In the genomic region with DNA sequence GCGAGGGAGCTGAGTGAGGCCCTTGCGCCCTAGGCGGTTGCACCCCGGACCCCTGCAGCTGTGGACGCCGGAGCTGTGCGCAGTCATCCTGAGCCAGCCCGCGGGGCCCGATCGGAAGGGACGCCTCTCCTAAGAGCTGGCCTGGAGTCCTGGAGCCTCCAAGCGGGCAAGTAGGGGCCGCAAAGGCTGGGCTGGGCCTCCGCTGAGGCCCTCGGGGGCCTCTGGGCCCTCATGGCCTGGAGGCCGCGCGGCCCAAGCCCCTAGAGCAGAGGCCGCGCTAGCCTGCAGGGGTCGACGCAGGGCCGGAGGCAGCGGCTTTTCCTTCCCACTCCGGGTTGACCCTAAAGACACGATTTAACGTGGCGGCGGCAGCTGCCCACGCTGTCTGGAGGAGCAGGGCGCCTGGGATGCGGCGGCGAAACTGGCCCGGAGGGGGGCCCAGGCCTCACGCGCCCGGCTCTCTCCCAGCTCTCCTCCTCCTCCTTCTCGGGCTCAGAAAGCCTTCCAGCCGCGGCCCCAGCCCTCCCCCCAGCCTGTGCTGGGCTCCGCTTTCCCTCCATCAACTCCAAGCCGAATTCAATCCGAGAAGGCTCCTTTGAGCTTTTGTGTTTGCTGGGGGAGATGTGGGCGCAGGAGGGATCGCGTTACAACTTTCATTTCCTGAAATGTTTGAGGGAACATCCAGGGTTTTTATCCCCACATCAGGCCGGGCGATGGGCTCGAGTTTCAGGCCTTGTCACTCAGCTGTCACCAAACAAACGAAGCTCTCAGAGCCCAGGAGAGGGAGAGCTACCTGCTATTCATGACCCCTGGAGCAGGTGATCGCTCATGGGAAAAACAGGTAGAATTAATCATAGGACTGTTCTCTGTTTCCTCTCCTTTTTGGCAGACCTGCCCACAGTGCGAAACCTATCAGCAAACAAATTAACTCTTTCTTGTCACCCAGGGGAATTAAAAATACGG, we compare ENCODE assay signal across 1 cellular context.
TF ChIP-seq lines count a peak whose summit lies in the region.

No MANE protein-coding gene starts in this region.

TF ChIP-seq in H1, 55 proteins besides CTCF, POLR2A, EP300 and RAD21:
- TF ChIP-seq SIN3A (conservative IDR thresholded peaks at IDR 0.05 in 1 of 2, IDR thresholded peaks at IDR 0.05 in 1 of 2; ENCODE audit: low read depth in 1 of 2, low read length in 2 of 2), result no peak; a peak in 1 of 4 replicates
- peak; percentile 45 for TF ChIP-seq CTBP2 (IDR thresholded peaks at IDR 0.05; ENCODE audit: borderline replicate concordance, insufficient read depth, insufficient read length, low read length)
- TF ChIP-seq HDAC2 (IDR thresholded peaks at IDR 0.05; ENCODE audit: borderline replicate concordance in 1 of 2, low read depth in 2 of 2, low read length in 2 of 2), result 0 out of 4 replicates have a peak, but pooled peaks have one; percentile 7 to 33
- peak; percentile 68 for TF ChIP-seq EZH2 (IDR thresholded peaks at IDR 0.05; ENCODE audit: low read depth, low read length, severe bottlenecking)
- TF ChIP-seq RNF2 (IDR thresholded peaks at IDR 0.05; ENCODE audit: borderline replicate concordance, low read depth, low read length, missing control alignments, poor library complexity, severe bottlenecking), result peak; percentile 66
- TF ChIP-seq, protein P1, sequence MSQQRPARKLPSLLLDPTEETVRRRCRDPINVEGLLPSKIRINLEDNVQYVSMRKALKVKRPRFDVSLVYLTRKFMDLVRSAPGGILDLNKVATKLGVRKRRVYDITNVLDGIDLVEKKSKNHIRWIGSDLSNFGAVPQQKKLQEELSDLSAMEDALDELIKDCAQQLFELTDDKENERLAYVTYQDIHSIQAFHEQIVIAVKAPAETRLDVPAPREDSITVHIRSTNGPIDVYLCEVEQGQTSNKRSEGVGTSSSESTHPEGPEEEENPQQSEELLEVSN (IDR thresholded peaks at IDR 0.05), result peak; percentile 51
- peak; percentile 91 for TF ChIP-seq KDM4A (IDR thresholded peaks at IDR 0.05; ENCODE audit: low read depth, low read length, severe bottlenecking)
- TF ChIP-seq SRF (IDR thresholded peaks at IDR 0.05; ENCODE audit: low read depth, low read length), result no peak
- 0 out of 2 replicates have a peak, but pooled peaks have one; percentile 74 for TF ChIP-seq RBBP5 (IDR thresholded peaks at IDR 0.05; ENCODE audit: borderline replicate concordance, low read depth, low read length)
- peak; percentile 78 for TF ChIP-seq SUZ12 (IDR thresholded peaks at IDR 0.05; ENCODE audit: low read length)
- no peak for TF ChIP-seq KDM5A (IDR thresholded peaks at IDR 0.05; ENCODE audit: low read length)
- peak; percentile 55; the same call in 1 of the 2 replicates for TF ChIP-seq KDM1A (IDR thresholded peaks at IDR 0.05; ENCODE audit: borderline replicate concordance, low read length)
